24 cellular contexts compared by ENCODE assay signal in the genomic region with DNA sequence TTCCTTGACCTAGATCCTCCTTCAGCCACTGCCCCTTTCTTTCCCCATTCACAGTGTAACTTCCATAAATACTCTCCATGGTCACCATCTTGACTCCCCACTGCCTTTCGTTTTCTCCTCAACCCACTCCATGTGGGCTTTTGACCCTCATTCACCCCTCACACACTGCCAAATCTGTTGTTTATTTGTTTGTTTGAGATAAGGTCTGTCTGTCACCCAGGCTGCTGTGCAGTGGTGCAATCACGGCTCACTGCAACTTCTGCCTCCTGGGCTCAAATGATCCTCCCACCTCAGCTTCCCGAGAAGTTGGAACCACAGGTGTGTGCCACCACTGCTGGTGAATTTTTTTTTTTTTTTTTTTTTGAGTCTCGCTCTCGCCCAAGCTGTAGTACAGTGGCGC.
DNase-seq lines count a peak whose midpoint lies in the region; ATAC-seq, FAIRE-seq and TF ChIP-seq lines count a peak whose summit lies in the region.
"Had no signal": no experiment of that assay in that cellular context is flagged by ENCODE, and none has a peak within 500 bp of the region (broad histone marks: within the 10 kb centered on the region; RNA-seq: fewer than 3 reads in every experiment).

No MANE protein-coding gene starts in this region.

- H3K4ac ChIP-seq in H1 (replicated peaks; ENCODE audit: insufficient read length, low read depth, low read length) (no peak overlapping the region), mesenchymal stem cell (ENCODE audit: low read depth in 1 of 2, low read length in 2 of 2) (no peak overlapping the region)

- BruUV-seq in HepG2 (replicated peaks; lab: Mats Ljungman, UMichigan) (no TSS peak), mammary epithelial cell (replicated peaks; lab: Mats Ljungman, UMichigan) (no TSS peak)

- H3K9me3 ChIP-seq in HEK293 (ENCODE audit: control insufficient read depth, insufficient read depth, low read depth, low read length): no peaks in the 10 kb centered on the region
- no peaks in the 10 kb centered on the region for H3K9me3 ChIP-seq in H1 (ENCODE audit: insufficient read depth in 2 of 2, low read depth in 1 of 2, low read length in 1 of 2)
- H3K9me3 ChIP-seq in HepG2 (ENCODE audit: low read length): no peaks in the 10 kb centered on the region
- H3K9me3 ChIP-seq in mesenchymal stem cell (ENCODE audit: control insufficient read depth, low read length): no peaks in the 10 kb centered on the region
- no peaks in the 10 kb centered on the region for H3K9me3 ChIP-seq in mammary epithelial cell (replicated peaks; ENCODE audit: insufficient read depth, low read length)
- H3K9me3 ChIP-seq: BLaER1, Caco-2, HAP-1 had no signal

- no peaks in the 10 kb centered on the region for H3K36me3 Mint-ChIP-seq in activated T-cell treated with anti-CD3 and anti-CD28 coated beads, Interleukin-2, amount 50 U/mL, for 4 hours (ENCODE audit: insufficient read depth)
- H3K36me3 Mint-ChIP-seq: CD4-positive, CD25-positive, alpha-beta regulatory T cell; CD8-positive, alpha-beta T cell had no signal

- WGBS in H1 (ENCODE audit: extremely low coverage in 1 of 2, insufficient coverage in 1 of 2, insufficient read length in 1 of 2, insufficient replicate concordance in 2 of 2, low coverage in 1 of 2, low lambda C conversion rate in 2 of 2, missing lambda C conversion rate in 1 of 2), 2 experiments: 96% methylated on average over 5 of the region's 6 CpGs; no CpG with 5 or more reads in 1 of the 2 experiments
- 68% methylated on average over 6 of the region's 6 CpGs for WGBS in HepG2 (ENCODE audit: low lambda C conversion rate)
- WGBS in mesenchymal stem cell: 68% methylated on average over 3 of the region's 6 CpGs
- 92% methylated on average over 2 of the region's 6 CpGs for WGBS in mammary epithelial cell (ENCODE audit: low coverage, missing lambda C conversion rate)

- no peak overlapping the region for H3K9ac ChIP-seq in H1 (replicated peaks in 1 of 4; ENCODE audit: extremely low read depth in 1 of 4, low read depth in 3 of 4, low read length in 3 of 4)
- no peak overlapping the region for H3K9ac ChIP-seq in HepG2 (ENCODE audit: insufficient read depth, low read depth, low read length)
- H3K9ac ChIP-seq in mesenchymal stem cell (ENCODE audit: low read length): no peak overlapping the region
- H3K9ac ChIP-seq in mammary epithelial cell (ENCODE audit: insufficient read depth, low read length): no peak overlapping the region
- H3K9ac ChIP-seq: BLaER1 had no signal

- FAIRE-seq in H1 (lab: Jason Lieb, UNC): no peak
- FAIRE-seq in HepG2 (lab: Jason Lieb, UNC): peak; percentile 55
- FAIRE-seq: A204.1, G401.6, GM12878, GM19239, H54 had no signal

- intact Hi-C loops in HepG2 (cut with micrococcal nuclease; ENCODE audit: unreplicated experiment) (no loop called here), mammary epithelial cell (cut with micrococcal nuclease) (no loop called here), sciatic nerve (cut with DNase I) (no loop called here)

- H3K4me2 ChIP-seq in H1 (ENCODE audit: insufficient read depth in 1 of 2, low read depth in 2 of 2, low read length in 2 of 2) (no peak overlapping the region), HepG2 (ENCODE audit: low read depth, low read length) (peak overlapping the region; percentile 68), mesenchymal stem cell (ENCODE audit: low read length, poor library complexity, severe bottlenecking) (no peak overlapping the region), mammary epithelial cell (ENCODE audit: insufficient read depth, low read depth, low read length) (no peak overlapping the region)
- H3K4me2 ChIP-seq: BLaER1, GM23338 had no signal

- no peak overlapping the region for H3K18ac ChIP-seq in H1 (ENCODE audit: extremely low read depth, low read length)
- no peak overlapping the region for H3K18ac ChIP-seq in mesenchymal stem cell (ENCODE audit: low read depth in 1 of 2, low read length in 2 of 2)

- H3K4me3 Mint-ChIP-seq in activated T-cell treated with anti-CD3 and anti-CD28 coated beads, Interleukin-2, amount 50 U/mL, for 4 hours: no peak overlapping the region
- H3K4me3 Mint-ChIP-seq: B cell; CD4-positive, CD25-positive, alpha-beta regulatory T cell; CD8-positive, alpha-beta T cell; GM23338 had no signal

- TF ChIP-seq POLR2A in H1 (IDR thresholded peaks at IDR 0.05; ENCODE audit: control extremely low read depth in 1 of 2, low read depth in 2 of 2, low read length in 2 of 2): no peak
- no peak for TF ChIP-seq POLR2A in HepG2 (IDR thresholded peaks at IDR 0.05; ENCODE audit: insufficient read depth in 1 of 2, low read depth in 2 of 2, low read length in 2 of 2)

- CTCF ChIA-PET in HEK293 (lab: Yijun Ruan, JAX) (interaction anchor here (0.6 to 0.7 kb wide), 2 partner anchors 10 to 198 kb away, joined by 4 read pairs; no protein-coding TSS in a partner anchor), H1 (lab: Charles Lee; ENCODE audit: partially characterized antibody) (interaction anchor here (0.6 to 1.1 kb wide), 2 partner anchors 110 to 181 kb away, joined by 3 to 4 read pairs; no protein-coding TSS in a partner anchor), HepG2 (lab: Yijun Ruan, JAX; ENCODE audit: low intra/inter-chr PET ratio, low total read pairs) (no interaction called here), mammary epithelial cell (lab: Charles Lee; ENCODE audit: low non-redundant PET) (no interaction called here)

- H2BK12ac ChIP-seq in H1 (ENCODE audit: low read depth, low read length) (no peak overlapping the region), mesenchymal stem cell (ENCODE audit: low read length in 2 of 2) (no peak overlapping the region)

- H2AFZ ChIP-seq in H1 (ENCODE audit: low read length) (no peak overlapping the region), HepG2 (ENCODE audit: low read length) (no peak overlapping the region), mesenchymal stem cell (ENCODE audit: low read depth, low read length) (no peak overlapping the region), mammary epithelial cell (ENCODE audit: low read depth, low read length) (no peak overlapping the region)
- H2AFZ ChIP-seq: GM23338 had no signal

- no peaks in the 10 kb centered on the region for H3K4me1 Mint-ChIP-seq in activated T-cell treated with anti-CD3 and anti-CD28 coated beads, Interleukin-2, amount 50 U/mL, for 4 hours (ENCODE audit: low read depth)

- H3K56ac ChIP-seq in H1 (replicated peaks; ENCODE audit: insufficient read length, low read depth, low read length): no peak overlapping the region

- H3K79me1 ChIP-seq in H1 (ENCODE audit: low read depth, low read length): no peaks in the 10 kb centered on the region
- H3K79me1 ChIP-seq in mesenchymal stem cell (replicated peaks; ENCODE audit: low read length, poor library complexity, severe bottlenecking): no peaks in the 10 kb centered on the region

- ATAC-seq in HepG2 (no peak), sciatic nerve (no peak)
- no peak for ATAC-seq in activated T-cell treated with anti-CD3 and anti-CD28 coated beads, Interleukin-2, amount 50 U/mL, for 4 hours
- ATAC-seq: CD8-positive, alpha-beta T cell; GM12878; GM23338 had no signal

- H2AK5ac ChIP-seq in H1 (ENCODE audit: low read depth, low read length) (peak overlapping the region; percentile 82; the same call in 1 of the 2 replicates), mesenchymal stem cell (ENCODE audit: low read length, severe bottlenecking) (peak overlapping the region; percentile 75)

- no peak overlapping the region for H2BK120ac ChIP-seq in H1 (replicated peaks; ENCODE audit: low read depth, low read length)
- H2BK120ac ChIP-seq in mesenchymal stem cell (ENCODE audit: low read depth, low read length): no peak overlapping the region

- POLR2A ChIA-PET in HEK293 (lab: Yijun Ruan, JAX) (interaction anchor here (0.6 kb wide), 1 partner anchor 535 kb away, joined by 3 read pairs; no protein-coding TSS in a partner anchor), H1 (lab: Charles Lee; ENCODE audit: partially characterized antibody) (interaction anchor here (0.6 to 0.7 kb wide), 2 partner anchors 23 to 88 kb away, joined by 3 to 4 read pairs; no protein-coding TSS in a partner anchor), HepG2 (lab: Yijun Ruan, JAX) (interaction anchor here (0.8 kb wide), 1 partner anchor 1648 kb away, joined by 3 read pairs; a partner anchor contains a TSS)

- no peak overlapping the region for H3K23ac ChIP-seq in H1 (ENCODE audit: insufficient read length)
- H3K23ac ChIP-seq in mesenchymal stem cell (ENCODE audit: low read length in 2 of 2): no peak overlapping the region

- no peaks in the 10 kb centered on the region for H3K9me3 Mint-ChIP-seq in activated T-cell treated with anti-CD3 and anti-CD28 coated beads, Interleukin-2, amount 50 U/mL, for 4 hours
- H3K9me3 Mint-ChIP-seq: CD8-positive, alpha-beta T cell had no signal

- H3K14ac ChIP-seq in H1 (ENCODE audit: insufficient read length): no peak overlapping the region
- H3K14ac ChIP-seq in mesenchymal stem cell (ENCODE audit: low read length in 2 of 2): no peak overlapping the region

- DNase-seq in H1 (ENCODE audit: low read depth in 1 of 2, low spot score in 2 of 2) (no peak), HepG2 (ENCODE audit: low spot score) (no peak), mesenchymal stem cell (no peak), mammary epithelial cell (no peak), sciatic nerve (ENCODE audit: low spot score) (no peak), NCI-H510A (lab: John Stamatoyannopoulos, UW) (no peak)
- no peak for DNase-seq in activated T-cell treated with anti-CD3 and anti-CD28 coated beads, Interleukin-2, amount 50 U/mL, for 4 hours
- DNase-seq: Caco-2; CD4-positive, CD25-positive, alpha-beta regulatory T cell; CD8-positive, alpha-beta T cell; DMS153; DND-41 had no signal

- dilution Hi-C loops in mammary epithelial cell (cut with HindIII; ENCODE audit: low sequenced_read_pairs): no loop called here

- H3K27ac ChIP-seq in HEK293 (ENCODE audit: extremely low read depth, low read depth, low read length) (no peak overlapping the region), H1 (ENCODE audit: low read depth, low read length) (no peak overlapping the region), HepG2 (ENCODE audit: extremely low read length, insufficient read depth, low read length) (no peak overlapping the region), mesenchymal stem cell (ENCODE audit: low read length, poor library complexity, severe bottlenecking) (no peak overlapping the region), mammary epithelial cell (ENCODE audit: insufficient read depth, low read depth, low read length) (no peak overlapping the region)
- H3K27ac ChIP-seq: 22Rv1, BLaER1, C4-2B had no signal

- no peak for TF ChIP-seq CTCF in HEK293 (tag by site-specific recombination; IDR thresholded peaks at IDR 0.05)
- no peak for TF ChIP-seq CTCF in H1 (IDR thresholded peaks at IDR 0.05; ENCODE audit: control extremely low read depth in 1 of 3, insufficient read depth in 1 of 3, low read depth in 1 of 3, low read length in 3 of 3)
- no peak for TF ChIP-seq CTCF in HepG2 (CRISPR knock-in tag; IDR thresholded peaks at IDR 0.05)
- TF ChIP-seq CTCF in mammary epithelial cell (conservative IDR thresholded peaks at IDR 0.05 in 1 of 2, IDR thresholded peaks at IDR 0.05 in 1 of 2; ENCODE audit: extremely low read depth in 1 of 2, insufficient read depth in 1 of 2, low read depth in 1 of 2, low read length in 2 of 2): no peak

- H2BK15ac ChIP-seq in H1 (ENCODE audit: low read length) (no peak overlapping the region), mesenchymal stem cell (ENCODE audit: low read depth, poor library complexity, severe bottlenecking) (no peak overlapping the region)

- no peak overlapping the region for H4K5ac ChIP-seq in H1 (ENCODE audit: insufficient read length, low read depth, low read length)

- H3K79me2 ChIP-seq in H1 (ENCODE audit: control insufficient read depth in 1 of 2, insufficient read depth in 2 of 2, low read length in 2 of 2) (no peaks in the 10 kb centered on the region), HepG2 (ENCODE audit: insufficient read depth, low read length) (no peaks in the 10 kb centered on the region), mammary epithelial cell (ENCODE audit: insufficient read depth, low read length) (no peaks in the 10 kb centered on the region)

- H2BK5ac ChIP-seq in H1 (ENCODE audit: low read depth, low read length) (no peak overlapping the region), mesenchymal stem cell (ENCODE audit: low read depth, low read length, poor library complexity, severe bottlenecking) (no peak overlapping the region)

- H4K20me1 ChIP-seq in H1 (replicated peaks in 1 of 2; ENCODE audit: control insufficient read depth in 1 of 2, insufficient read depth in 2 of 2, low read length in 2 of 2) (no peaks in the 10 kb centered on the region), HepG2 (ENCODE audit: insufficient read depth, low read length) (no peaks in the 10 kb centered on the region), mammary epithelial cell (ENCODE audit: insufficient read depth, low read length) (no peaks in the 10 kb centered on the region)
- H4K20me1 ChIP-seq: BLaER1 had no signal

- H2BK20ac ChIP-seq in H1 (ENCODE audit: low read length): 0 out of 2 replicates have a peak overlapping the region, but pooled peaks have one; percentile 15

- H3K36me3 ChIP-seq in HEK293 (ENCODE audit: control insufficient read depth in 2 of 2, insufficient read depth in 1 of 2, low read length in 2 of 2) (no peaks in the 10 kb centered on the region), H1 (ENCODE audit: control insufficient read depth in 2 of 4, insufficient read depth in 4 of 4, low read length in 3 of 4) (no peaks in the 10 kb centered on the region), HepG2 (replicated peaks in 1 of 2; ENCODE audit: control insufficient read depth in 1 of 2, insufficient read depth in 2 of 2, low read length in 2 of 2) (no peaks in the 10 kb centered on the region), mesenchymal stem cell (ENCODE audit: control insufficient read depth in 1 of 2, insufficient read depth in 2 of 2, low read depth in 1 of 2, low read length in 2 of 2) (no peaks in the 10 kb centered on the region), mammary epithelial cell (ENCODE audit: insufficient read depth, low read length) (no peaks in the 10 kb centered on the region)
- H3K36me3 ChIP-seq: BLaER1, HAP-1 had no signal

- H3K4me3 ChIP-seq in HEK293 (ENCODE audit: low read depth, low read length): no peak overlapping the region
- no peak overlapping the region for H3K4me3 ChIP-seq in H1 (ENCODE audit: extremely low read depth in 1 of 4, insufficient read depth in 2 of 4, low read depth in 3 of 4, low read length in 4 of 4)
- H3K4me3 ChIP-seq in HepG2 (replicated peaks in 1 of 3; ENCODE audit: insufficient read depth in 1 of 3, low read depth in 2 of 3, low read length in 3 of 3): no peak overlapping the region
- no peak overlapping the region for H3K4me3 ChIP-seq in mesenchymal stem cell (ENCODE audit: insufficient read depth in 1 of 2, low read depth in 1 of 2, low read length in 2 of 2)
- no peak overlapping the region for H3K4me3 ChIP-seq in mammary epithelial cell (replicated peaks in 1 of 3; ENCODE audit: insufficient read depth in 1 of 3, low read depth in 2 of 3, low read length in 3 of 3)
- H3K4me3 ChIP-seq: BLaER1, GM12878, GM23338, HAP-1 had no signal

- no peak for TF ChIP-seq RAD21 in H1 (IDR thresholded peaks at IDR 0.05 in 1 of 2, conservative IDR thresholded peaks at IDR 0.05 in 1 of 2; ENCODE audit: low read depth in 2 of 2, low read length in 2 of 2)
- no peak for TF ChIP-seq RAD21 in HepG2 (CRISPR knock-in tag; IDR thresholded peaks at IDR 0.05)

- H3K27me3 Mint-ChIP-seq in activated T-cell treated with anti-CD3 and anti-CD28 coated beads, Interleukin-2, amount 50 U/mL, for 4 hours (ENCODE audit: low read depth): no peaks in the 10 kb centered on the region

- TF ChIP-seq EP300 in H1 (IDR thresholded peaks at IDR 0.05; ENCODE audit: borderline replicate concordance in 1 of 2, low read depth in 2 of 2, low read length in 2 of 2) (no peak), HepG2 (IDR thresholded peaks at IDR 0.05; ENCODE audit: low read depth in 2 of 2, low read length in 2 of 2) (no peak), HepG2 (CRISPR knock-in tag; IDR thresholded peaks at IDR 0.05; ENCODE audit: borderline replicate concordance) (no peak)

- H3K27me3 ChIP-seq in H1 (replicated peaks in 1 of 4; ENCODE audit: control insufficient read depth in 3 of 4, extremely low read depth in 1 of 4, insufficient read depth in 3 of 4, low read length in 3 of 4) (no peaks in the 10 kb centered on the region), HepG2 (ENCODE audit: control insufficient read depth in 1 of 2, insufficient read depth in 2 of 2, low read length in 2 of 2) (no peaks in the 10 kb centered on the region), mesenchymal stem cell (ENCODE audit: control insufficient read depth in 1 of 2, insufficient read depth in 1 of 2, low read length in 2 of 2) (no peaks in the 10 kb centered on the region), mammary epithelial cell (ENCODE audit: insufficient read depth, low read length) (no peaks in the 10 kb centered on the region)
- H3K27me3 ChIP-seq: BLaER1 had no signal

- H4K91ac ChIP-seq in H1 (replicated peaks; ENCODE audit: insufficient read length, low read length) (no peak overlapping the region), mesenchymal stem cell (ENCODE audit: low read length) (peak overlapping the region; percentile 2)

- H3K4me1 ChIP-seq in HEK293 (ENCODE audit: control insufficient read depth, insufficient read depth, low read length) (peaks cover 9% of the 10 kb centered on the region), H1 (replicated peaks in 1 of 4; ENCODE audit: control insufficient read depth in 3 of 4, insufficient read depth in 4 of 4, low read length in 3 of 4) (peaks cover 0 to 6% (median 2%) of the 10 kb centered on the region in 4 experiments; a peak in 2 of 7 replicates), HepG2 (ENCODE audit: insufficient read depth, low read length) (peaks cover 49% of the 10 kb centered on the region), mesenchymal stem cell (ENCODE audit: control insufficient read depth, insufficient read depth, low read depth, low read length) (peaks cover 4% of the 10 kb centered on the region), mammary epithelial cell (ENCODE audit: insufficient read depth, low read length) (peaks cover 3% of the 10 kb centered on the region)
- H3K4me1 ChIP-seq: HAP-1 had no signal

- in situ Hi-C loops in HepG2 (cut with HindIII; ENCODE audit: extremely low pct_ligation_motif_present, low pct_unique_long_range_greater_than_20kb): no loop called here
- in situ Hi-C loops in mammary epithelial cell (cut with MboI; ENCODE audit: low sequenced_read_pairs in 2 of 2): no loop called here

- no peak overlapping the region for H4K8ac ChIP-seq in H1 (ENCODE audit: extremely low read depth, insufficient read depth, low read length)
- no peak overlapping the region for H4K8ac ChIP-seq in mesenchymal stem cell (ENCODE audit: low read length)

- H3K23me2 ChIP-seq in H1 (ENCODE audit: low read depth, low read length): no peaks in the 10 kb centered on the region

Comparison
In these comparisons a context has a peak if more than half of its experiments do, and no peak if none do; other contexts are left out.
1. CTCF ChIA-PET loops: an anchor here in HEK293 (0.6 to 0.7 kb wide) and H1 (0.6 to 1.1 kb wide); none called in HepG2 and mammary epithelial cell.